ENCODE assay signal across 9 cellular contexts in the genomic region with DNA sequence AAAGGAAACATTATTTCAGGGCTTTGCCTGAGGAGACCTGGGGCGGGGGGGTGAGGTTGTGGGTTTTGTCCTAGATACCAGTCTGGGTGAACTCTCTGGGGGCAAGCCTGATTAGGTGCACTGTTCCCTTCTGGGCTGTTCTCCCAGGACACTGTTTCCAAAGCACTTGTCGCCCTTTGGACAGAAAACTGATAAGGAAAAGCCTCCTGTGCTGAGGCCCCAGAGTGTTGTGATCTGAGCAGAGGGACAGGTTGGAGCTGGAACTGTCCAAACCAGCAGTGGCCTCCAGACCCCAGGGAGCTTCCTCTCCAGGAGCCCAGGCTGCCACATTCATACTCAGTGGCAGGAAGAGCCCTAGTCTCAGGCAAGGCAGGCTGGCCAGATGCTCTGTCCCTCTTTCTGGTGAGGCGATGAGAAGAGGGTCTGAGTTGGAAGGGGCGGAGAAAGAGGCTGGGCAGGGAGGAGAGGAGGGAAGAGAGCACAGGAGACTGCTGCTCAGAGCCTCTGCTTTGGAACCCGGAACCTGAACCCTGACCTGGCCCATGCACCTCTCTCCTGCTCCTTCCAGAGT. TPM values are rescaled to one million over a fixed set of nuclear protein-coding genes. Genes with fewer than 3 reads are reported as not detected.
DNase-seq lines count a peak whose midpoint lies in the region; ATAC-seq and TF ChIP-seq lines count a peak whose summit lies in the region.
"Had no signal": no experiment of that assay in that cellular context is flagged by ENCODE, and none has a peak within 500 bp of the region (broad histone marks: within the 10 kb centered on the region; RNA-seq: fewer than 3 reads in every experiment).

No MANE protein-coding gene starts in this region.

- H3K27me3 ChIP-seq in CD4-positive, alpha-beta memory T cell (ENCODE audit: insufficient read depth, low read length), result peaks cover 27% of the 10 kb centered on the region
- H3K27me3 ChIP-seq in HUES64 (ENCODE audit: insufficient read depth, low read length), result peaks cover 55% of the 10 kb centered on the region

- POLR2A ChIA-PET in CD4-positive, alpha-beta memory T cell (lab: Charles Lee; ENCODE audit: partially characterized antibody), result no interaction called here

- peaks cover 11% of the 10 kb centered on the region for H3K4me1 ChIP-seq in CD4-positive, alpha-beta memory T cell (ENCODE audit: insufficient read depth, low read length)
- H3K4me1 ChIP-seq in HUES64 (ENCODE audit: insufficient read depth, low read length), result peaks cover 10% of the 10 kb centered on the region; the same call in 1 of the 2 replicates

- peak overlapping the region in 7 of 8 donors; percentile 42 to 82 (median 69) for H3K4me3 Mint-ChIP-seq in CD4-positive, alpha-beta memory T cell
- H3K4me3 Mint-ChIP-seq in endothelial cell (ENCODE audit: unreplicated experiment), result peak overlapping the region; percentile 89
- H3K4me3 Mint-ChIP-seq in naive B cell, result peak overlapping the region in 6 of 8 donors; percentile 66 to 84 (median 72)
- no peak overlapping the region for H3K4me3 Mint-ChIP-seq in activated CD8-positive, alpha-beta memory T cell treated with anti-CD3 and anti-CD28 coated beads, Interleukin-2, amount 10 ng/mL, durations not matched to agents 7 days and 5 days

- no peaks in the 10 kb centered on the region for H3K36me3 ChIP-seq in CD4-positive, alpha-beta memory T cell (ENCODE audit: insufficient read depth, low read length)
- no peaks in the 10 kb centered on the region for H3K36me3 ChIP-seq in HUES64 (ENCODE audit: insufficient read depth, low read length)

- 31% methylated on average over 5 of the region's 5 CpGs for WGBS in HUES64

- H3K4me1 Mint-ChIP-seq in CD4-positive, alpha-beta memory T cell, result peaks cover 0 to 16% (median 3%) of the 10 kb centered on the region in 4 donors
- H3K4me1 Mint-ChIP-seq in endothelial cell (ENCODE audit: unreplicated experiment) (peaks cover 8% of the 10 kb centered on the region), naive B cell (peaks cover 7 to 12% (median 8%) of the 10 kb centered on the region in 3 donors)
- H3K4me1 Mint-ChIP-seq in activated CD8-positive, alpha-beta memory T cell treated with anti-CD3 and anti-CD28 coated beads, Interleukin-2, amount 10 ng/mL, durations not matched to agents 7 days and 5 days, result peaks cover 6% of the 10 kb centered on the region

- intact Hi-C loops in CD4-positive, alpha-beta memory T cell (cut with micrococcal nuclease), result no loop called here

- H3K4me3 ChIP-seq in CD4-positive, alpha-beta memory T cell (ENCODE audit: low read length in 2 of 2), result peak overlapping the region in 1 of 2 donors; percentile 19
- peak overlapping the region; percentile 74 for H3K4me3 ChIP-seq in HUES64 (ENCODE audit: low read length)

- ATAC-seq in naive B cell (ENCODE audit: low read depth in 2 of 2) (no peak), GM21360 (IDR thresholded peaks at IDR 0.05; ENCODE audit: unreplicated experiment) (no peak)
- ATAC-seq in activated CD8-positive, alpha-beta memory T cell treated with anti-CD3 and anti-CD28 coated beads, Interleukin-2, amount 10 ng/mL, durations not matched to agents 7 days and 5 days, result no peak

- H3K9ac ChIP-seq in HUES64 (ENCODE audit: low read depth, low read length), result no peak overlapping the region

- no peak for DNase-seq in CD4-positive, alpha-beta memory T cell
- DNase-seq in endothelial cell (ENCODE audit: low spot score) (peak; percentile 28), naive B cell (no peak), Ammon's horn (ENCODE audit: low spot score) (no peak), amygdala (lab: John Stamatoyannopoulos, UW) (no peak)
- DNase-seq in activated CD8-positive, alpha-beta memory T cell treated with anti-CD3 and anti-CD28 coated beads, Interleukin-2, amount 10 ng/mL, durations not matched to agents 7 days and 5 days, result no peak
- DNase-seq: GDM1 had no signal

- no peak overlapping the region for H3K27ac ChIP-seq in CD4-positive, alpha-beta memory T cell (ENCODE audit: low read depth, low read length)
- no peak overlapping the region for H3K27ac ChIP-seq in HUES64 (ENCODE audit: low read depth, low read length)

- CTCF ChIA-PET in CD4-positive, alpha-beta memory T cell (lab: Charles Lee; ENCODE audit: partially characterized antibody), result interaction anchor here (0.9 to 1.9 kb wide), 2 partner anchors 19 to 197 kb away, joined by 4 to 7 read pairs; no protein-coding TSS in a partner anchor
- CTCF ChIA-PET in activated CD8-positive, alpha-beta memory T cell treated with anti-CD3 and anti-CD28 coated beads, Interleukin-2, amount 10 ng/mL, durations not matched to agents 7 days and 5 days (lab: Charles Lee), result interaction anchor here (1.0 to 3.4 kb wide), 6 partner anchors 19 to 204 kb away, joined by 3 to 27 read pairs (median 5); no protein-coding TSS in a partner anchor

- TF ChIP-seq CTCF in endothelial cell (IDR thresholded peaks at IDR 0.05; ENCODE audit: unreplicated experiment), result no peak

- H3K9me3 ChIP-seq in CD4-positive, alpha-beta memory T cell (ENCODE audit: control insufficient read depth in 1 of 2, low read length in 2 of 2), result no peaks in the 10 kb centered on the region
- no peaks in the 10 kb centered on the region for H3K9me3 ChIP-seq in HUES64 (ENCODE audit: insufficient read depth, low read depth, low read length)

- no peaks in the 10 kb centered on the region for H3K36me3 Mint-ChIP-seq in CD4-positive, alpha-beta memory T cell
- H3K36me3 Mint-ChIP-seq in endothelial cell (ENCODE audit: low read depth, unreplicated experiment) (no peaks in the 10 kb centered on the region), naive B cell (no peaks in the 10 kb centered on the region)
- H3K36me3 Mint-ChIP-seq in activated CD8-positive, alpha-beta memory T cell treated with anti-CD3 and anti-CD28 coated beads, Interleukin-2, amount 10 ng/mL, durations not matched to agents 7 days and 5 days, result no peaks in the 10 kb centered on the region

- H3K27ac Mint-ChIP-seq in CD4-positive, alpha-beta memory T cell, result no peak overlapping the region
- no peak overlapping the region for H3K27ac Mint-ChIP-seq in endothelial cell (ENCODE audit: unreplicated experiment)
- H3K27ac Mint-ChIP-seq in naive B cell, result peak overlapping the region in 1 of 6 donors; percentile 24
- no peak overlapping the region for H3K27ac Mint-ChIP-seq in activated CD8-positive, alpha-beta memory T cell treated with anti-CD3 and anti-CD28 coated beads, Interleukin-2, amount 10 ng/mL, durations not matched to agents 7 days and 5 days

- peaks cover 33 to 50% of the 10 kb centered on the region in 2 donors for H3K27me3 Mint-ChIP-seq in CD4-positive, alpha-beta memory T cell
- H3K27me3 Mint-ChIP-seq in endothelial cell (ENCODE audit: unreplicated experiment) (peaks cover 20% of the 10 kb centered on the region), naive B cell (peaks cover 51 to 52% (median 52%) of the 10 kb centered on the region in 3 donors)
- peaks cover 71% of the 10 kb centered on the region for H3K27me3 Mint-ChIP-seq in activated CD8-positive, alpha-beta memory T cell treated with anti-CD3 and anti-CD28 coated beads, Interleukin-2, amount 10 ng/mL, durations not matched to agents 7 days and 5 days

- no peaks in the 10 kb centered on the region for H3K9me3 Mint-ChIP-seq in CD4-positive, alpha-beta memory T cell
- H3K9me3 Mint-ChIP-seq in endothelial cell (ENCODE audit: unreplicated experiment) (no peaks in the 10 kb centered on the region), naive B cell (peaks cover 0 to 2% (median 0%) of the 10 kb centered on the region in 7 donors)
- no peaks in the 10 kb centered on the region for H3K9me3 Mint-ChIP-seq in activated CD8-positive, alpha-beta memory T cell treated with anti-CD3 and anti-CD28 coated beads, Interleukin-2, amount 10 ng/mL, durations not matched to agents 7 days and 5 days (ENCODE audit: low read depth)

RNA-seq across cellular contexts. Expression of a gene that starts 1.9 kb away (rescaled TPM):
- under 1 TPM in 1 of 2 experiments, not detected in 1; 0.06 TPM for total RNA-seq in CD4-positive, alpha-beta memory T cell
- polyA plus RNA-seq in CD4-positive, alpha-beta memory T cell, result not detected
- polyA plus RNA-seq in HUES64 (2013, experiment 1 of 2), result 2.2 TPM
- polyA plus RNA-seq in HUES64 (2013, experiment 2 of 2), result 4.3 TPM
- 2.8 TPM for total RNA-seq in endothelial cell (ENCODE audit: unreplicated experiment)
- not detected for polyA plus RNA-seq in naive B cell (ENCODE audit: low read depth in 6 of 6)
- under 1 TPM; 0.16 to 0.35 TPM for total RNA-seq in activated CD8-positive, alpha-beta memory T cell treated with anti-CD3 and anti-CD28 coated beads, Interleukin-2, amount 10 ng/mL, durations not matched to agents 7 days and 5 days
